In genomic region chr18:12906773-12907172, GRCh38 we compare ENCODE assay signal across 1 cellular context.
TF ChIP-seq lines count a peak whose summit lies in the region.

No MANE protein-coding gene starts in this region.

TF ChIP-seq in H1, 55 proteins besides CTCF, POLR2A, EP300 and RAD21:
- TF ChIP-seq CTBP2 (IDR thresholded peaks at IDR 0.05; ENCODE audit: borderline replicate concordance, insufficient read depth, insufficient read length, low read length): no peak
- TF ChIP-seq BACH1 (IDR thresholded peaks at IDR 0.05; ENCODE audit: low read length): no peak
